Comparison of ENCODE assay signal across 16 cellular contexts in genomic region chr6:41228616-41229015, GRCh38. TPM values are rescaled to one million over a fixed set of nuclear protein-coding genes. Genes with fewer than 3 reads are reported as not detected.
DNase-seq lines count a peak whose midpoint lies in the region; ATAC-seq, FAIRE-seq and TF ChIP-seq lines count a peak whose summit lies in the region.
"Had no signal": no experiment of that assay in that cellular context is flagged by ENCODE, and none has a peak within 500 bp of the region (broad histone marks: within the 10 kb centered on the region; RNA-seq: fewer than 3 reads in every experiment).

No MANE protein-coding gene starts in this region.

- H3K36me3 ChIP-seq in HepG2 (replicated peaks in 1 of 2; ENCODE audit: control insufficient read depth in 1 of 2, insufficient read depth in 2 of 2, low read length in 2 of 2) (no peaks in the 10 kb centered on the region), sigmoid colon (no peaks in the 10 kb centered on the region)

- FAIRE-seq in HepG2 (lab: Jason Lieb, UNC): no peak

- TF ChIP-seq CTCF in HL-60 (IDR thresholded peaks at IDR 0.05; ENCODE audit: insufficient read depth, low read length): no peak
- TF ChIP-seq CTCF in HepG2 (CRISPR knock-in tag; IDR thresholded peaks at IDR 0.05): no peak
- no peak for TF ChIP-seq CTCF in sigmoid colon (IDR thresholded peaks at IDR 0.05)

- in situ Hi-C loops in HepG2 (cut with HindIII; ENCODE audit: extremely low pct_ligation_motif_present, low pct_unique_long_range_greater_than_20kb): no loop called here

- 2% methylated on average over 5 of the region's 5 CpGs for WGBS in HepG2 (ENCODE audit: low lambda C conversion rate)
- 55 to 68% methylated on average over 5 of the region's 5 CpGs for WGBS in sigmoid colon, 2 donors

- intact Hi-C loops in HepG2 (cut with micrococcal nuclease; ENCODE audit: unreplicated experiment): no loop called here
- intact Hi-C loops in sigmoid colon (cut with DNase I): no loop called here

- no peak for TF ChIP-seq POLR2A in HepG2 (IDR thresholded peaks at IDR 0.05; ENCODE audit: insufficient read depth in 1 of 2, low read depth in 2 of 2, low read length in 2 of 2)
- TF ChIP-seq POLR2A in sigmoid colon (IDR thresholded peaks at IDR 0.05): no peak

- ATAC-seq in HepG2 (peak; percentile 25; the same call in 1 of the 3 replicates), GM21576 (IDR thresholded peaks at IDR 0.05; ENCODE audit: unreplicated experiment) (no peak)
- ATAC-seq: T-cell had no signal

- H2AFZ ChIP-seq in HepG2 (ENCODE audit: low read length): no peak overlapping the region

- H3K27ac ChIP-seq in HL-60 (replicated peaks) (0 out of 2 replicates have a peak overlapping the region, but pooled peaks have one; percentile 42), HepG2 (ENCODE audit: extremely low read length, insufficient read depth, low read length) (no peak overlapping the region), sigmoid colon (no peak overlapping the region)

- H3K4me3 ChIP-seq in HL-60 (replicated peaks; ENCODE audit: insufficient read depth, low read length) (no peak overlapping the region), HepG2 (replicated peaks in 1 of 3; ENCODE audit: insufficient read depth in 1 of 3, low read depth in 2 of 3, low read length in 3 of 3) (no peak overlapping the region), sigmoid colon (no peak overlapping the region)

- H3K27me3 ChIP-seq in HL-60 (ENCODE audit: insufficient read depth, poor library complexity, severe bottlenecking) (no peaks in the 10 kb centered on the region), HepG2 (ENCODE audit: control insufficient read depth in 1 of 2, insufficient read depth in 2 of 2, low read length in 2 of 2) (peaks cover 0 to 17% of the 10 kb centered on the region in 2 experiments; a peak in 2 of 5 replicates), sigmoid colon (peaks cover 0 to 7% (median 0%) of the 10 kb centered on the region in 3 donors)

- no peaks in the 10 kb centered on the region for H3K79me2 ChIP-seq in HepG2 (ENCODE audit: insufficient read depth, low read length)

- no peaks in the 10 kb centered on the region for H3K4me1 ChIP-seq in HepG2 (ENCODE audit: insufficient read depth, low read length)
- H3K4me1 ChIP-seq in sigmoid colon: no peaks in the 10 kb centered on the region

- no peak for TF ChIP-seq RAD21 in HepG2 (CRISPR knock-in tag; IDR thresholded peaks at IDR 0.05)

- POLR2A ChIA-PET in HepG2 (lab: Yijun Ruan, JAX): no interaction called here

- H4K20me1 ChIP-seq in HepG2 (ENCODE audit: insufficient read depth, low read length): no peaks in the 10 kb centered on the region

- CTCF ChIA-PET in HepG2 (lab: Yijun Ruan, JAX; ENCODE audit: low intra/inter-chr PET ratio, low total read pairs): no interaction called here

- no peak overlapping the region for H3K9ac ChIP-seq in HepG2 (ENCODE audit: insufficient read depth, low read depth, low read length)

- TF ChIP-seq EP300 in HepG2 (IDR thresholded peaks at IDR 0.05; ENCODE audit: low read depth in 2 of 2, low read length in 2 of 2): no peak
- TF ChIP-seq EP300 in HepG2 (CRISPR knock-in tag; IDR thresholded peaks at IDR 0.05; ENCODE audit: borderline replicate concordance): no peak
- TF ChIP-seq EP300 in sigmoid colon (IDR thresholded peaks at IDR 0.05): no peak

- no TSS peak for BruUV-seq in HepG2 (replicated peaks; lab: Mats Ljungman, UMichigan)

- no peaks in the 10 kb centered on the region for H3K9me3 ChIP-seq in HepG2 (ENCODE audit: low read length)
- no peaks in the 10 kb centered on the region for H3K9me3 ChIP-seq in sigmoid colon

- DNase-seq in CD1c-positive myeloid dendritic cell (ENCODE audit: extremely low spot score) (peak; percentile 62), HL-60 (ENCODE audit: low read depth in 1 of 2, low spot score in 1 of 2) (peak in 1 of 2 experiments; percentile 63), UCSD-AML1 (lab: John Stamatoyannopoulos, UW; ENCODE audit: unreplicated experiment) (peak; percentile 57), HepG2 (ENCODE audit: low spot score) (no peak), NCI-H2029 (lab: John Stamatoyannopoulos, UW) (no peak), sigmoid colon (no peak)
- no peak for DNase-seq in central memory CD4-positive, alpha-beta T cell
- DNase-seq: activated CD4-positive, alpha-beta T cell treated with anti-CD3 and anti-CD28 coated beads, Interleukin-2, amount 50 U/mL, for 4 hours; activated gamma-delta T cell; CD4-positive, CD25-positive, alpha-beta regulatory T cell; NCI-H146; right cardiac atrium had no signal

- H3K4me2 ChIP-seq in HepG2 (ENCODE audit: low read depth, low read length): no peak overlapping the region

RNA-seq across cellular contexts. Expression of gene TREML4, which starts 0.5 kb away (rescaled TPM):
- total RNA-seq in HepG2 (2016; rRNA removed; fragmentation: Illumina TruSeq; extraction: Trizol) (not detected in 2 replicates), sigmoid colon (not detected)
- total RNA-seq in HepG2 (2016; cell fraction: cytosol; rRNA removed; fragmentation: Illumina TruSeq; extraction: Trizol; ENCODE audit: low read depth): not detected in 2 replicates
- total RNA-seq in HepG2 (2016; cell fraction: insoluble cytoplasmic fraction; rRNA removed; fragmentation: Illumina TruSeq; extraction: Trizol): not detected in 2 replicates
- not detected in 2 replicates for total RNA-seq in HepG2 (2016; cell fraction: membrane; rRNA removed; fragmentation: Illumina TruSeq; extraction: Trizol)
- not detected in 2 replicates for total RNA-seq in HepG2 (2016; cell fraction: nucleus; rRNA removed; fragmentation: Illumina TruSeq; extraction: Trizol)
- polyA plus RNA-seq in HepG2 (2011; rRNA removed) (not detected in 2 replicates), sigmoid colon (under 1 TPM in 1 of 3 donors, not detected in 2; 0.22 TPM)
- polyA plus RNA-seq in HepG2 (2011; cell fraction: cytosol; rRNA removed): not detected in 2 replicates
- polyA plus RNA-seq in HepG2 (2011; cell fraction: nucleus; rRNA removed): not detected in 2 replicates
- polyA plus RNA-seq in HepG2 (2012): not detected in 2 replicates
- not detected in 2 replicates for polyA plus RNA-seq in HepG2 (2016; cell fraction: cytosol; fragmentation: Illumina TruSeq; extraction: Trizol; ENCODE audit: low read depth)
- polyA plus RNA-seq in HepG2 (2016; cell fraction: insoluble cytoplasmic fraction; fragmentation: Illumina TruSeq; extraction: Trizol; ENCODE audit: low read depth): not detected in 2 replicates
- polyA plus RNA-seq in HepG2 (2016; cell fraction: membrane; fragmentation: Illumina TruSeq; extraction: Trizol; ENCODE audit: low read depth): not detected in 2 replicates
- polyA plus RNA-seq in HepG2 (2016; cell fraction: nucleus; fragmentation: Illumina TruSeq; extraction: Trizol; ENCODE audit: insufficient read depth, low read depth): not detected in 2 replicates
- polyA minus RNA-seq in HepG2 (2011; rRNA and poly(A)+ RNA removed; ENCODE audit: low replicate concordance): not detected in 2 replicates
- polyA minus RNA-seq in HepG2 (2011; cell fraction: cytosol; rRNA and poly(A)+ RNA removed): not detected in 2 replicates
- not detected in 2 replicates for polyA minus RNA-seq in HepG2 (2011; cell fraction: nucleus; rRNA and poly(A)+ RNA removed)
- total RNA-seq: CD4-positive, CD25-positive, alpha-beta regulatory T cell; epithelial cell of proximal tubule; mucosa of gallbladder; right cardiac atrium; T-cell had no signal
- polyA plus RNA-seq: CD4-positive, CD25-positive, alpha-beta regulatory T cell; right cardiac atrium had no signal

RNA-seq across cellular contexts. Expression of gene TREML2, which starts 27.7 kb away (rescaled TPM):
- total RNA-seq in HepG2 (2016; rRNA removed; fragmentation: Illumina TruSeq; extraction: Trizol) (not detected in 2 replicates), sigmoid colon (not detected)
- total RNA-seq in HepG2 (2016; cell fraction: cytosol; rRNA removed; fragmentation: Illumina TruSeq; extraction: Trizol; ENCODE audit: low read depth): not detected in 2 replicates
- not detected in 2 replicates for total RNA-seq in HepG2 (2016; cell fraction: insoluble cytoplasmic fraction; rRNA removed; fragmentation: Illumina TruSeq; extraction: Trizol)
- not detected in 2 replicates for total RNA-seq in HepG2 (2016; cell fraction: membrane; rRNA removed; fragmentation: Illumina TruSeq; extraction: Trizol)
- total RNA-seq in HepG2 (2016; cell fraction: nucleus; rRNA removed; fragmentation: Illumina TruSeq; extraction: Trizol): not detected in 2 replicates
- polyA plus RNA-seq in HepG2 (2011; rRNA removed) (not detected in 2 replicates), sigmoid colon (1 to 10 TPM in 1 of 3 donors, not detected in 2; 3.7 TPM)
- not detected in 2 replicates for polyA plus RNA-seq in HepG2 (2011; cell fraction: cytosol; rRNA removed)
- not detected in 2 replicates for polyA plus RNA-seq in HepG2 (2011; cell fraction: nucleus; rRNA removed)
- not detected in 2 replicates for polyA plus RNA-seq in HepG2 (2012)
- polyA plus RNA-seq in HepG2 (2016; cell fraction: cytosol; fragmentation: Illumina TruSeq; extraction: Trizol; ENCODE audit: low read depth): not detected in 2 replicates
- not detected in 2 replicates for polyA plus RNA-seq in HepG2 (2016; cell fraction: insoluble cytoplasmic fraction; fragmentation: Illumina TruSeq; extraction: Trizol; ENCODE audit: low read depth)
- polyA plus RNA-seq in HepG2 (2016; cell fraction: membrane; fragmentation: Illumina TruSeq; extraction: Trizol; ENCODE audit: low read depth): not detected in 2 replicates
- not detected in 2 replicates for polyA plus RNA-seq in HepG2 (2016; cell fraction: nucleus; fragmentation: Illumina TruSeq; extraction: Trizol; ENCODE audit: insufficient read depth, low read depth)
- not detected in 2 replicates for polyA minus RNA-seq in HepG2 (2011; rRNA and poly(A)+ RNA removed; ENCODE audit: low replicate concordance)
- not detected in 2 replicates for polyA minus RNA-seq in HepG2 (2011; cell fraction: cytosol; rRNA and poly(A)+ RNA removed)
- polyA minus RNA-seq in HepG2 (2011; cell fraction: nucleus; rRNA and poly(A)+ RNA removed): not detected in 2 replicates
- total RNA-seq: epithelial cell of proximal tubule, mucosa of gallbladder had no signal

RNA-seq across cellular contexts. Expression of gene TREM1, which starts 57.9 kb away (rescaled TPM):
- total RNA-seq in HepG2 (2016; rRNA removed; fragmentation: Illumina TruSeq; extraction: Trizol) (not detected in 2 replicates), sigmoid colon (1 to 10 TPM in 3 of 4 donors, under 1 TPM in 1; 0.36 to 3.5 (median 2.0) TPM)
- total RNA-seq in HepG2 (2016; cell fraction: cytosol; rRNA removed; fragmentation: Illumina TruSeq; extraction: Trizol; ENCODE audit: low read depth): not detected in 2 replicates
- not detected in 2 replicates for total RNA-seq in HepG2 (2016; cell fraction: insoluble cytoplasmic fraction; rRNA removed; fragmentation: Illumina TruSeq; extraction: Trizol)
- total RNA-seq in HepG2 (2016; cell fraction: membrane; rRNA removed; fragmentation: Illumina TruSeq; extraction: Trizol): not detected in 2 replicates
- total RNA-seq in HepG2 (2016; cell fraction: nucleus; rRNA removed; fragmentation: Illumina TruSeq; extraction: Trizol): not detected in 2 replicates
- polyA plus RNA-seq in HepG2 (2011; rRNA removed) (0.27 and 0.49 TPM in 2 replicates), sigmoid colon (1 to 10 TPM in 2 of 3 donors, under 1 TPM in 1; 0.74 to 6.0 (median 1.8) TPM)
- 0.17 and 0.40 TPM in 2 replicates for polyA plus RNA-seq in HepG2 (2011; cell fraction: cytosol; rRNA removed)
- not detected in 2 replicates for polyA plus RNA-seq in HepG2 (2011; cell fraction: nucleus; rRNA removed)
- polyA plus RNA-seq in HepG2 (2012): not detected in 2 replicates
- polyA plus RNA-seq in HepG2 (2016; cell fraction: cytosol; fragmentation: Illumina TruSeq; extraction: Trizol; ENCODE audit: low read depth): not detected in 2 replicates
- not detected in 2 replicates for polyA plus RNA-seq in HepG2 (2016; cell fraction: insoluble cytoplasmic fraction; fragmentation: Illumina TruSeq; extraction: Trizol; ENCODE audit: low read depth)
- not detected in 2 replicates for polyA plus RNA-seq in HepG2 (2016; cell fraction: membrane; fragmentation: Illumina TruSeq; extraction: Trizol; ENCODE audit: low read depth)
- not detected in 2 replicates for polyA plus RNA-seq in HepG2 (2016; cell fraction: nucleus; fragmentation: Illumina TruSeq; extraction: Trizol; ENCODE audit: insufficient read depth, low read depth)
- not detected in 2 replicates for polyA minus RNA-seq in HepG2 (2011; rRNA and poly(A)+ RNA removed; ENCODE audit: low replicate concordance)
- polyA minus RNA-seq in HepG2 (2011; cell fraction: cytosol; rRNA and poly(A)+ RNA removed): not detected in 2 replicates
- polyA minus RNA-seq in HepG2 (2011; cell fraction: nucleus; rRNA and poly(A)+ RNA removed): not detected in 2 replicates
- total RNA-seq: CD4-positive, CD25-positive, alpha-beta regulatory T cell had no signal

Comparison
In these comparisons a context has a peak if more than half of its experiments do, and no peak if none do; other contexts are left out.
1. DNase-seq: peak in CD1c-positive myeloid dendritic cell (single experiment) and UCSD-AML1 (single experiment); none in HepG2 (single experiment), central memory CD4-positive, alpha-beta T cell (single experiment), NCI-H2029 (single experiment) and sigmoid colon (single experiment).